In the genomic region with DNA sequence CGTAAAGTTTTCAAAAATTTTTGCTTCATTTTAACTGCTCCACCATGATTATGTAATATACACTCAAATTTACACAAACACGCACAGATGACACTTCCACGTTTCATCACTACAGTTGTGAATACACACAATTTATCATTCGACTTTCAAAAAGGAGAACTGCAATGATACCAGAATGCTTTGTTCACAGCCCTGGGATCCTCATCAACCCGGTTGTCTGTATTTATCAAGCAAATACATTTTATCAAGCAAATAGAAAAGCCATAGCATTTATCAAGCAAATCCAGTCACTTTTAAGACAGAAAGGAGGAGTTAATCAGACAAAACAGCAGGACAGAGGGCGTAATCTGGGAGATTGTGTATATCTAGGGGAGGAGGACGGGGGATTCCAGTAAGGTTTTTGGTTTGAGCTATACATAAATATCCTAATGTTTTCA, we compare ENCODE assay signal across 9 cellular contexts. TPM values are rescaled to one million over a fixed set of nuclear protein-coding genes. Genes with fewer than 3 reads are reported as not detected.
DNase-seq lines count a peak whose midpoint lies in the region; ATAC-seq and TF ChIP-seq lines count a peak whose summit lies in the region.
"Had no signal": no experiment of that assay in that cellular context is flagged by ENCODE, and none has a peak within 500 bp of the region (broad histone marks: within the 10 kb centered on the region; RNA-seq: fewer than 3 reads in every experiment).

No MANE protein-coding gene starts in this region.

- peak overlapping the region; percentile 46 for H3K27ac ChIP-seq in Panc1 (ENCODE audit: low read length)
- H3K27ac ChIP-seq: BLaER1 had no signal

- CTCF ChIA-PET in Panc1 (lab: Charles Lee): interaction anchor here (0.7 to 1.3 kb wide), 3 partner anchors 9 to 19 kb away, joined by 3 to 9 read pairs (median 3); no protein-coding TSS in a partner anchor

- no peaks in the 10 kb centered on the region for H3K27me3 Mint-ChIP-seq in activated T-cell treated with anti-CD3 and anti-CD28 coated beads, Interleukin-2, amount 50 U/mL, for 24 hours
- H3K27me3 Mint-ChIP-seq in effector memory CD8-positive, alpha-beta T cell: no peaks in the 10 kb centered on the region

- peaks cover 3% of the 10 kb centered on the region for H3K36me3 Mint-ChIP-seq in activated T-cell treated with anti-CD3 and anti-CD28 coated beads, Interleukin-2, amount 50 U/mL, for 24 hours (ENCODE audit: low read depth)
- H3K36me3 Mint-ChIP-seq in effector memory CD8-positive, alpha-beta T cell (ENCODE audit: insufficient read depth): peaks cover 36% of the 10 kb centered on the region

- TF ChIP-seq CTCF in Panc1 (IDR thresholded peaks at IDR 0.05) (no peak), retinal pigment epithelial cell (conservative IDR thresholded peaks at IDR 0.05; ENCODE audit: low read depth, low read length) (no peak)

- H3K27me3 ChIP-seq in Panc1 (ENCODE audit: control insufficient read depth, insufficient read depth, low read length) (no peaks in the 10 kb centered on the region), HAP-1 (ENCODE audit: low read depth) (peaks cover 2% of the 10 kb centered on the region; the same call in 1 of the 2 replicates)
- H3K27me3 ChIP-seq: BLaER1 had no signal

- BruUV-seq in Panc1 (replicated peaks; lab: Mats Ljungman, UMichigan): no TSS peak

- intact Hi-C loops in Panc1 (cut with micrococcal nuclease; ENCODE audit: unreplicated experiment): loop anchor here (10.0 kb wide), 1 partner anchor 658 kb away; no protein-coding TSS in a partner anchor

- H3K4me3 ChIP-seq in Panc1 (ENCODE audit: low read depth in 2 of 2, low read length in 2 of 2): peak overlapping the region; percentile 55 to 84
- peak overlapping the region; percentile 52 for H3K4me3 ChIP-seq in retinal pigment epithelial cell (ENCODE audit: low read length)
- H3K4me3 ChIP-seq in HAP-1: no peak overlapping the region

- in situ Hi-C loops in Panc1 (cut with HindIII; ENCODE audit: low pct_unique_long_range_greater_than_20kb, low sequenced_read_pairs) (no loop called here), HAP-1 (cut with MboI; ENCODE audit: low sequenced_read_pairs) (no loop called here)

- no peak for DNase-seq in activated T-cell treated with anti-CD3 and anti-CD28 coated beads, Interleukin-2, amount 50 U/mL, for 24 hours
- no peak for DNase-seq in activated T-cell treated with anti-CD3 and anti-CD28 coated beads, Interleukin-2, amount 50 U/mL, for 48 hours
- DNase-seq in Panc1 (ENCODE audit: low read depth, low spot score) (no peak), retinal pigment epithelial cell (ENCODE audit: low read depth) (no peak), HAP-1 (ENCODE audit: low spot score in 2 of 2) (no peak)
- DNase-seq in effector memory CD8-positive, alpha-beta T cell: no peak

- H3K9me3 ChIP-seq in Panc1 (ENCODE audit: control insufficient read depth, insufficient read depth, low read depth, low read length) (no peaks in the 10 kb centered on the region), HAP-1 (0 out of 2 replicates have a peak, but pooled peaks cover 4% of the 10 kb centered on the region)

- H3K4me3 Mint-ChIP-seq in activated T-cell treated with anti-CD3 and anti-CD28 coated beads, Interleukin-2, amount 50 U/mL, for 24 hours: no peak overlapping the region
- peak overlapping the region; percentile 78 to 85 for H3K4me3 Mint-ChIP-seq in effector memory CD8-positive, alpha-beta T cell

- H3K4me1 Mint-ChIP-seq in activated T-cell treated with anti-CD3 and anti-CD28 coated beads, Interleukin-2, amount 50 U/mL, for 24 hours (ENCODE audit: low read depth): peaks cover 50% of the 10 kb centered on the region
- H3K4me1 Mint-ChIP-seq in effector memory CD8-positive, alpha-beta T cell (ENCODE audit: low read depth in 2 of 2): peaks cover 21 to 22% of the 10 kb centered on the region in 2 donors

- ATAC-seq in Panc1 (no peak), HG02678 (IDR thresholded peaks at IDR 0.05; ENCODE audit: unreplicated experiment) (no peak), GM21717 (IDR thresholded peaks at IDR 0.05; ENCODE audit: unreplicated experiment) (no peak)
- no peak for ATAC-seq in effector memory CD8-positive, alpha-beta T cell (replicated peaks)

- H3K36me3 ChIP-seq in Panc1 (ENCODE audit: control insufficient read depth, insufficient read depth, low read length) (no peaks in the 10 kb centered on the region), HAP-1 (replicated peaks) (no peaks in the 10 kb centered on the region)
- H3K36me3 ChIP-seq: BLaER1 had no signal

- peaks cover 11% of the 10 kb centered on the region for H3K9me3 Mint-ChIP-seq in activated T-cell treated with anti-CD3 and anti-CD28 coated beads, Interleukin-2, amount 50 U/mL, for 24 hours
- H3K9me3 Mint-ChIP-seq in effector memory CD8-positive, alpha-beta T cell: peaks cover 0 to 7% of the 10 kb centered on the region in 2 donors

- H3K4me1 ChIP-seq in Panc1 (ENCODE audit: control insufficient read depth, insufficient read depth, low read length): peaks cover 17% of the 10 kb centered on the region
- H3K4me1 ChIP-seq in HAP-1: no peaks in the 10 kb centered on the region

- peak overlapping the region; percentile 94 for H3K27ac Mint-ChIP-seq in activated T-cell treated with anti-CD3 and anti-CD28 coated beads, Interleukin-2, amount 50 U/mL, for 24 hours
- peak overlapping the region; percentile 95 to 98 for H3K27ac Mint-ChIP-seq in effector memory CD8-positive, alpha-beta T cell

- POLR2A ChIA-PET in Panc1 (lab: Charles Lee): interaction anchor here (2.0 kb wide), 1 partner anchor 19 kb away, joined by 10 read pairs; no protein-coding TSS in a partner anchor

RNA-seq across cellular contexts. Expression of gene ABT1, which starts 20.3 kb away (rescaled TPM):
- 18.0 TPM for total RNA-seq in Panc1 (2021; ENCODE audit: unreplicated experiment)
- 15.2 TPM for polyA plus RNA-seq in Panc1 (2012; ENCODE audit: insufficient read length)

RNA-seq across cellular contexts. Expression of gene HMGN4, which starts 38.3 kb away (rescaled TPM):
- total RNA-seq in Panc1 (2021; ENCODE audit: unreplicated experiment): 60.5 TPM
- 67.7 TPM for polyA plus RNA-seq in Panc1 (2012; ENCODE audit: insufficient read length)
